In genomic region chr12:27523305-27523641, GRCh38 we compare ENCODE assay signal across 8 cellular contexts. TPM values are rescaled to one million over a fixed set of nuclear protein-coding genes. Genes with fewer than 3 reads are reported as not detected.
A peak's percentile ranks its signal among the peaks of the same experiment; 100 is the strongest.
DNase-seq lines count a peak whose midpoint lies in the region; ATAC-seq, FAIRE-seq and TF ChIP-seq lines count a peak whose summit lies in the region.

No MANE protein-coding gene starts in this region.

- TF ChIP-seq CTCF in activated B cell treated with CpG ODN at 0.5 μM for 24 hours (IDR thresholded peaks at IDR 0.05) (no peak), suprapubic skin (IDR thresholded peaks at IDR 0.05) (no peak)

- no peak for TF ChIP-seq POLR2A in suprapubic skin (IDR thresholded peaks at IDR 0.05)

- H3K27me3 ChIP-seq in iPS-18a (ENCODE audit: control insufficient read depth, insufficient read depth, low read length), result peaks cover 23% of the 10 kb centered on the region
- no peaks in the 10 kb centered on the region for H3K27me3 ChIP-seq in suprapubic skin

- H3K4me1 ChIP-seq in iPS-18a (ENCODE audit: control insufficient read depth, low read depth, low read length) (peaks cover 28% of the 10 kb centered on the region), suprapubic skin (peaks cover 17% of the 10 kb centered on the region)

- no peak for DNase-seq in activated T-cell treated with anti-CD3 and anti-CD28 coated beads, Interleukin-2, amount 50 U/mL, for 24 hours
- DNase-seq in activated T-cell treated with anti-CD3 and anti-CD28 coated beads, Interleukin-2, amount 50 U/mL, for 48 hours, result no peak
- DNase-seq in activated B cell treated with CpG ODN at 0.5 μM for 24 hours, result no peak
- DNase-seq in suprapubic skin (ENCODE audit: low spot score in 2 of 2), result no peak
- no peak for DNase-seq in urothelium cell line (ENCODE audit: low spot score)
- DNase-seq in amygdala (lab: John Stamatoyannopoulos, UW), result no peak

- ATAC-seq in HG03045 (IDR thresholded peaks at IDR 0.05; ENCODE audit: unreplicated experiment) (peak; percentile 3), activated B cell treated with CpG ODN at 0.5 μM for 24 hours (ENCODE audit: low read depth) (peak; percentile 3)

- no peaks in the 10 kb centered on the region for H3K9me3 ChIP-seq in iPS-18a (ENCODE audit: control insufficient read depth, low read depth, low read length)
- no peaks in the 10 kb centered on the region for H3K9me3 ChIP-seq in suprapubic skin

- CTCF ChIA-PET in activated B cell treated with CpG ODN at 0.5 μM for 24 hours (lab: Charles Lee), result no interaction called here

- peaks cover 8% of the 10 kb centered on the region for H3K36me3 Mint-ChIP-seq in activated T-cell treated with anti-CD3 and anti-CD28 coated beads, Interleukin-2, amount 50 U/mL, for 24 hours (ENCODE audit: low read depth)
- H3K36me3 Mint-ChIP-seq in activated B cell treated with CpG ODN at 0.5 μM for 24 hours (ENCODE audit: low read depth), result peaks cover 6% of the 10 kb centered on the region

- H3K4me3 ChIP-seq in iPS-18a (ENCODE audit: low read length) (peak overlapping the region; percentile 68), suprapubic skin (peak overlapping the region; percentile 75)

- H3K36me3 ChIP-seq in iPS-18a (ENCODE audit: control insufficient read depth, low read depth, low read length), result no peaks in the 10 kb centered on the region
- no peaks in the 10 kb centered on the region for H3K36me3 ChIP-seq in suprapubic skin

- FAIRE-seq in urothelium cell line (lab: Jason Lieb, UNC), result no peak

- intact Hi-C loops in activated B cell treated with CpG ODN at 0.5 μM for 24 hours (cut with micrococcal nuclease), result loop anchor here (5.0 to 10.0 kb wide), 5 partner anchors 86 to 508 kb away; partner anchors contain the start of genes BMAL2, MRPS35 and TM7SF3

- H3K9ac ChIP-seq in iPS-18a (ENCODE audit: low read length), result peak overlapping the region; percentile 77

- peaks cover 19% of the 10 kb centered on the region for H3K27me3 Mint-ChIP-seq in activated T-cell treated with anti-CD3 and anti-CD28 coated beads, Interleukin-2, amount 50 U/mL, for 24 hours
- H3K27me3 Mint-ChIP-seq in activated B cell treated with CpG ODN at 0.5 μM for 24 hours, result peaks cover 3% of the 10 kb centered on the region

- peaks cover 26% of the 10 kb centered on the region for H3K4me1 Mint-ChIP-seq in activated T-cell treated with anti-CD3 and anti-CD28 coated beads, Interleukin-2, amount 50 U/mL, for 24 hours (ENCODE audit: low read depth)
- H3K4me1 Mint-ChIP-seq in activated B cell treated with CpG ODN at 0.5 μM for 24 hours, result peaks cover 23% of the 10 kb centered on the region

- no peaks in the 10 kb centered on the region for H3K9me3 Mint-ChIP-seq in activated T-cell treated with anti-CD3 and anti-CD28 coated beads, Interleukin-2, amount 50 U/mL, for 24 hours
- H3K9me3 Mint-ChIP-seq in activated B cell treated with CpG ODN at 0.5 μM for 24 hours, result no peaks in the 10 kb centered on the region

- 0% methylated on average over 6 of the region's 6 CpGs for WGBS in suprapubic skin

- peak overlapping the region; percentile 89 for H3K4me3 Mint-ChIP-seq in activated T-cell treated with anti-CD3 and anti-CD28 coated beads, Interleukin-2, amount 50 U/mL, for 24 hours
- H3K4me3 Mint-ChIP-seq in activated B cell treated with CpG ODN at 0.5 μM for 24 hours, result peak overlapping the region; percentile 96

- peak overlapping the region; percentile 94 for H3K27ac Mint-ChIP-seq in activated T-cell treated with anti-CD3 and anti-CD28 coated beads, Interleukin-2, amount 50 U/mL, for 24 hours
- H3K27ac Mint-ChIP-seq in activated B cell treated with CpG ODN at 0.5 μM for 24 hours, result peak overlapping the region; percentile 93

- peak overlapping the region; percentile 36 for H3K27ac ChIP-seq in iPS-18a (ENCODE audit: low read length)
- peak overlapping the region; percentile 93 for H3K27ac ChIP-seq in suprapubic skin

- POLR2A ChIA-PET in activated B cell treated with CpG ODN at 0.5 μM for 24 hours (lab: Charles Lee), result interaction anchor here (0.5 to 1.9 kb wide), 5 partner anchors 9 to 187 kb away, joined by 3 to 13 read pairs (median 3); partner anchors contain the start of gene MRPS35

- TF ChIP-seq EP300 in suprapubic skin (IDR thresholded peaks at IDR 0.05), result no peak

RNA-seq across cellular contexts. Expression of gene PPFIBP1, which starts 0.7 kb away (rescaled TPM):
- total RNA-seq in activated B cell treated with CpG ODN at 0.5 μM for 24 hours (7.2 and 8.1 TPM in 2 replicates), suprapubic skin (100 to 1,000 TPM in 1 of 4 donors, 10 to 100 TPM in 3; 48.6 to 148 (median 74.8) TPM)
